Comparison of ENCODE assay signal across 1 cellular context in genomic region chrX:154401918-154402621, GRCh38.
TF ChIP-seq lines count a peak whose summit lies in the region.

No MANE protein-coding gene starts in this region.

TF ChIP-seq in K562, 482 proteins besides CTCF, POLR2A, EP300 and RAD21:
- TF ChIP-seq ZBTB2 (IDR thresholded peaks at IDR 0.05) = no peak
- TF ChIP-seq CHD7 (IDR thresholded peaks at IDR 0.05; ENCODE audit: low read depth, low read length) = peak; percentile 73
- no peak for TF ChIP-seq EHMT2 (IDR thresholded peaks at IDR 0.05)
- TF ChIP-seq SRF (CRISPR knock-in tag; IDR thresholded peaks at IDR 0.05) = no peak
- TF ChIP-seq NBN (IDR thresholded peaks at IDR 0.05; ENCODE audit: low read depth) = no peak
- TF ChIP-seq C11orf30 (IDR thresholded peaks at IDR 0.05; ENCODE audit: low read depth) = no peak
- TF ChIP-seq SMAD4 (CRISPR knock-in tag; conservative IDR thresholded peaks at IDR 0.05) = no peak
- TF ChIP-seq NFE2 (IDR thresholded peaks at IDR 0.05; ENCODE audit: low read depth) = no peak
- no peak for TF ChIP-seq SRSF1 (IDR thresholded peaks at IDR 0.05; ENCODE audit: low read depth, low read length)
TF ChIP-seq in K562: peak in this region for 1.
